ENCODE assay signal across 12 cellular contexts in genomic region chr2:3483227-3483985, GRCh38. TPM values are rescaled to one million over a fixed set of nuclear protein-coding genes. Genes with fewer than 3 reads are reported as not detected.
DNase-seq lines count a peak whose midpoint lies in the region; ATAC-seq and TF ChIP-seq lines count a peak whose summit lies in the region.
"Had no signal": no experiment of that assay in that cellular context is flagged by ENCODE, and none has a peak within 500 bp of the region (broad histone marks: within the 10 kb centered on the region; RNA-seq: fewer than 3 reads in every experiment).

No MANE protein-coding gene starts in this region.

- WGBS in adrenal gland, 4 donors, result 68 to 95% (median 77%) methylated on average over 8 to 30 of the region's 30 CpGs

- no peak for TF ChIP-seq CTCF in adrenal gland (IDR thresholded peaks at IDR 0.05)

- H3K27ac ChIP-seq in adrenal gland, result no peak overlapping the region
- peak overlapping the region; percentile 49 for H3K27ac ChIP-seq in stomach smooth muscle (ENCODE audit: low read length)
- H3K27ac ChIP-seq: tibial artery had no signal

- no peaks in the 10 kb centered on the region for H3K9me3 ChIP-seq in adrenal gland (replicated peaks in 1 of 3)
- peaks cover 0 to 6% of the 10 kb centered on the region in 2 donors for H3K9me3 ChIP-seq in stomach smooth muscle (ENCODE audit: control insufficient read depth in 2 of 2, low read length in 2 of 2)
- H3K9me3 ChIP-seq: tibial artery had no signal

- peak; percentile 45 for DNase-seq in activated CD4-positive, CD25-positive, alpha-beta regulatory T cell treated with anti-CD3 and anti-CD28 coated beads, Interleukin-2, amount 50 U/mL, for 72 hours
- no peak for DNase-seq in activated CD4-positive, CD25-positive, alpha-beta regulatory T cell (lab: John Stamatoyannopoulos, UW)
- DNase-seq in adrenal gland, result peak; percentile 57 to 91 (median 85)
- peak; percentile 79 for DNase-seq in iPS-NIHi11 (ENCODE audit: low spot score)
- no peak for DNase-seq in CD1c-positive myeloid dendritic cell (ENCODE audit: extremely low spot score)
- no peak for DNase-seq in NCI-H345 (lab: John Stamatoyannopoulos, UW)
- DNase-seq: 8988T, NCI-H2081 treated with DMSO at 0.1 percent for 48 hours, T-helper 9 cell had no signal

- H3K4me1 ChIP-seq in adrenal gland (replicated peaks in 1 of 2), result no peaks in the 10 kb centered on the region
- peaks cover 8% of the 10 kb centered on the region for H3K4me1 ChIP-seq in stomach smooth muscle (ENCODE audit: control insufficient read depth, insufficient read depth, low read length)

- H3K27me3 ChIP-seq in adrenal gland (no peaks in the 10 kb centered on the region), stomach smooth muscle (ENCODE audit: control insufficient read depth in 1 of 2, insufficient read depth in 2 of 2, low read length in 2 of 2) (no peaks in the 10 kb centered on the region)
- H3K27me3 ChIP-seq: tibial artery had no signal

- ATAC-seq in GM21576 (IDR thresholded peaks at IDR 0.05; ENCODE audit: unreplicated experiment), result no peak

- no peak overlapping the region for H3K9ac ChIP-seq in stomach smooth muscle (ENCODE audit: low read length in 2 of 2)

- TF ChIP-seq POLR2A in adrenal gland (IDR thresholded peaks at IDR 0.05), result no peak

- no peak overlapping the region for H3K4me3 ChIP-seq in adrenal gland
- H3K4me3 ChIP-seq in stomach smooth muscle (ENCODE audit: low read length in 2 of 2), result peak overlapping the region in 1 of 2 donors; percentile 66
- H3K4me3 ChIP-seq: tibial artery had no signal

- H3K36me3 ChIP-seq in adrenal gland (replicated peaks in 1 of 2) (peaks cover 0 to 18% of the 10 kb centered on the region in 2 donors), stomach smooth muscle (ENCODE audit: control insufficient read depth in 2 of 2, insufficient read depth in 2 of 2, low read length in 2 of 2) (peaks cover 11 to 14% of the 10 kb centered on the region in 2 donors)

- intact Hi-C loops in adrenal gland (cut with DNase I), result no loop called here

RNA-seq across cellular contexts. Expression of gene ADI1, which starts 35.9 kb away (rescaled TPM):
- 100 to 1,000 TPM in 4 of 8 donors, 10 to 100 TPM in 4; 79.6 to 147 (median 103) TPM for total RNA-seq in adrenal gland
- polyA plus RNA-seq in adrenal gland, result 100 to 1,000 TPM in 1 of 3 donors, 10 to 100 TPM in 2; 50.0 to 160 (median 64.3) TPM

Comparison
In these comparisons a context has a peak if more than half of its experiments do, and no peak if none do; other contexts are left out.
1. DNase-seq: peak in activated CD4-positive, CD25-positive, alpha-beta regulatory T cell treated with anti-CD3 and anti-CD28 coated beads, Interleukin-2, amount 50 U/mL, for 72 hours (single experiment), adrenal gland (7 of 7) and iPS-NIHi11 (single experiment); none in activated CD4-positive, CD25-positive, alpha-beta regulatory T cell (0 of 4), CD1c-positive myeloid dendritic cell (single experiment) and NCI-H345 (single experiment).